ENCODE assay signal across 9 cellular contexts in the genomic region with DNA sequence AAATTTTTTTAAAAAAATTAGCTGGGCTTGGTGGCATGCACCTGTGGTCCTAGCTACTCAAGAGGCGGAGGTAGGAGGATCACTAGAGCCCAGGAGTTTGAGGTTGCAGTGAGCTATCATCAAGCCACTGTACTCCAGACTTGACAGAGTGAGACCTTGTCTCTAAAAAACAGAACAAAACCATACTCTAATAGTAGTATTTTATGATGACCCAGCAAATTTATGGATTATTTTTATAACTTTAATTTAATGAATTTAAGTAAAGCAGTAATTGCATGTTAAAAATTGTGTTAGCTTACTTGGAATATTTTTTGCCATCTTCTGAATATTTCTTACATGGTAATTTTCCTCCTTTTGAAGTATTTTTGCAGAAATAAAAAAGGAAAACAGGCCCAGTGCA. TPM values are rescaled to one million over a fixed set of nuclear protein-coding genes. Genes with fewer than 3 reads are reported as not detected.
"Had no signal": no experiment of that assay in that cellular context is flagged by ENCODE, and none has a peak within 500 bp of the region (broad histone marks: within the 10 kb centered on the region; RNA-seq: fewer than 3 reads in every experiment).

No MANE protein-coding gene starts in this region.

- H3K4me1 ChIP-seq: HAP-1 had no signal

- H2AFZ ChIP-seq: GM23248 had no signal

- H3K9me3 Mint-ChIP-seq: HFFc6 had no signal

- H3K27ac ChIP-seq: GM23248, HL-60 had no signal

- H3K36me3 Mint-ChIP-seq: IgD-negative memory B cell had no signal

- H3K27ac Mint-ChIP-seq: HFFc6, IgD-negative memory B cell had no signal

- DNase-seq: GM23248, GOT3, H7, HFFc6, KG1 had no signal

- H3K9me3 ChIP-seq: HAP-1 had no signal

- H3K4me3 ChIP-seq: GM23248, HAP-1 had no signal

- H3K36me3 ChIP-seq: HAP-1 had no signal

- ATAC-seq: HCT116 had no signal

- H3K9ac ChIP-seq: GM23248 had no signal

- H3K4me3 Mint-ChIP-seq: HFFc6, IgD-negative memory B cell had no signal

RNA-seq across cellular contexts. Expression of a gene that starts 48.3 kb away (rescaled TPM):
- total RNA-seq: GM23248 had no signal
- polyA plus RNA-seq: GM23248, IgD-negative memory B cell had no signal

RNA-seq across cellular contexts. Expression of a gene that starts 58.4 kb away (rescaled TPM):
- total RNA-seq: GM23248, HFFc6 had no signal
- polyA plus RNA-seq: GM23248, IgD-negative memory B cell had no signal
